Comparison of ENCODE assay signal across 20 cellular contexts in the genomic region with DNA sequence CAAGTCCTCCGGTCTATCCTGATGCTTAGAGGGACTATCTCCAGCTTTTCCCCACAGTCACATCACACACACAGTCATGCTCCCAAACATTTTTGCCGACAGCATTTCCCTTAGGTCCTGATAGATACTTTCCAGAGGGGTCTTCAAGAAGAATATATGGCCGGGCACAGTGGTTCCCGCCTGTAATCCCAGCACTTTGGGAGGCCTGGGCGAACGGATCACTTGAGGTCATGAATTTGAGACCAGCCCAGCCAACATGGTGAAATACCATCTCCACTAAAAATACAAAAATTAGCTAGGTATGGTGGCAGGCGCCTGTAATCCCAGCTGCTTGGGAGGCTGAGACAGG. TPM values are rescaled to one million over a fixed set of nuclear protein-coding genes. Genes with fewer than 3 reads are reported as not detected.
DNase-seq lines count a peak whose midpoint lies in the region; ATAC-seq, FAIRE-seq and TF ChIP-seq lines count a peak whose summit lies in the region.
"Had no signal": no experiment of that assay in that cellular context is flagged by ENCODE, and none has a peak within 500 bp of the region (broad histone marks: within the 10 kb centered on the region; RNA-seq: fewer than 3 reads in every experiment).

No MANE protein-coding gene starts in this region.

- DNase-seq in SK-N-SH, result no peak
- no peak for DNase-seq in astrocyte (ENCODE audit: low read depth)
- DNase-seq in mesendoderm, result no peak
- no peak for DNase-seq in uterus
- no peak for DNase-seq in erythroblast (lab: John Stamatoyannopoulos, UW)
- DNase-seq: activated CD4-positive, CD25-positive, alpha-beta regulatory T cell; DMS79 treated with DMSO at 0.1 percent for 48 hours; NCI-H1417; NCI-H2171 treated with DMSO at 0.1 percent for 48 hours; T-helper 2 cell had no signal

- CTCF ChIA-PET in SK-N-SH (lab: Yijun Ruan, JAX), result interaction anchor here (0.9 to 1.6 kb wide), 2 partner anchors 60 to 63 kb away, joined by 3 to 5 read pairs; no protein-coding TSS in a partner anchor

- no peak for TF ChIP-seq EP300 in SK-N-SH (IDR thresholded peaks at IDR 0.05; ENCODE audit: borderline replicate concordance in 1 of 2, low read depth in 1 of 2, low read length in 1 of 2)

- H2BK120ac ChIP-seq in mesendoderm (ENCODE audit: low read depth, low read length), result no peak overlapping the region

- H3K79me1 ChIP-seq in mesendoderm (ENCODE audit: low read length), result no peaks in the 10 kb centered on the region

- H3K4me1 ChIP-seq in SK-N-SH (ENCODE audit: control insufficient read depth in 1 of 2, insufficient read depth in 2 of 2, low read depth in 1 of 2, low read length in 1 of 2) (peaks cover 0 to 22% of the 10 kb centered on the region in 2 experiments; a peak in 3 of 4 replicates), astrocyte (ENCODE audit: insufficient read depth, low read length) (peaks cover 28% of the 10 kb centered on the region), mesendoderm (ENCODE audit: control insufficient read depth, low read depth, low read length) (peaks cover 2% of the 10 kb centered on the region), uterus (no peaks in the 10 kb centered on the region)

- WGBS in SK-N-SH (ENCODE audit: low lambda C conversion rate), result 13% methylated on average over 7 of the region's 7 CpGs
- no CpG with 5 or more reads among the region's 7 CpGs for WGBS in mesendoderm (ENCODE audit: extremely low coverage, insufficient coverage, low lambda C conversion rate)

- peak overlapping the region; percentile 54 for H3K56ac ChIP-seq in mesendoderm (ENCODE audit: low read length)

- H3K4me3 Mint-ChIP-seq in astrocyte (ENCODE audit: unreplicated experiment), result peak overlapping the region; percentile 72
- H3K4me3 Mint-ChIP-seq: dendritic cell treated with granulocyte-macrophage colony-stimulating factor and Interleukin-4, amounts not matched to agents 40 ng/mL and 50 ng/mL, for 4 days had no signal

- intact Hi-C loops in uterus (cut with DNase I; ENCODE audit: low total_unique reads), result no loop called here

- H4K20me1 ChIP-seq in SK-N-SH (ENCODE audit: insufficient read depth), result no peaks in the 10 kb centered on the region
- H4K20me1 ChIP-seq in astrocyte (ENCODE audit: insufficient read depth, low read length), result no peaks in the 10 kb centered on the region

- H3K36me3 Mint-ChIP-seq in astrocyte (ENCODE audit: low read depth, unreplicated experiment), result no peaks in the 10 kb centered on the region

- no peaks in the 10 kb centered on the region for H3K36me3 ChIP-seq in SK-N-SH (replicated peaks in 1 of 2; ENCODE audit: control insufficient read depth in 1 of 2, insufficient read depth in 2 of 2, low read length in 1 of 2)
- no peaks in the 10 kb centered on the region for H3K36me3 ChIP-seq in astrocyte (ENCODE audit: insufficient read depth, low read length)
- H3K36me3 ChIP-seq in mesendoderm (ENCODE audit: control insufficient read depth, insufficient read depth, low read length), result no peaks in the 10 kb centered on the region
- no peaks in the 10 kb centered on the region for H3K36me3 ChIP-seq in uterus

- H2AFZ ChIP-seq in SK-N-SH (ENCODE audit: low read depth), result peak overlapping the region; percentile 50
- peak overlapping the region; percentile 46 for H2AFZ ChIP-seq in astrocyte (ENCODE audit: low read depth, low read length)

- no peak overlapping the region for H3K23ac ChIP-seq in mesendoderm (ENCODE audit: low read length)

- peaks cover 20% of the 10 kb centered on the region for H3F3A ChIP-seq in SK-N-SH (replicated peaks; ENCODE audit: insufficient read depth)

- no peak overlapping the region for H2AK5ac ChIP-seq in mesendoderm (ENCODE audit: low read length)

- no peak overlapping the region for H2BK15ac ChIP-seq in mesendoderm (replicated peaks; ENCODE audit: low read depth)

- H3K79me2 ChIP-seq in SK-N-SH (ENCODE audit: insufficient read depth) (no peaks in the 10 kb centered on the region), astrocyte (ENCODE audit: insufficient read depth, low read length) (no peaks in the 10 kb centered on the region), mesendoderm (ENCODE audit: control insufficient read depth, insufficient read depth, low read length) (no peaks in the 10 kb centered on the region)

- no peak overlapping the region for H4K8ac ChIP-seq in mesendoderm (ENCODE audit: low read depth, low read length)

- peak overlapping the region; percentile 97 for H3K27ac Mint-ChIP-seq in astrocyte (ENCODE audit: unreplicated experiment)
- H3K27ac Mint-ChIP-seq: dendritic cell treated with granulocyte-macrophage colony-stimulating factor and Interleukin-4, amounts not matched to agents 40 ng/mL and 50 ng/mL, for 4 days had no signal

- peaks cover 32% of the 10 kb centered on the region for H3K4me1 Mint-ChIP-seq in astrocyte (ENCODE audit: low read depth, unreplicated experiment)

- no peaks in the 10 kb centered on the region for H3K9me2 ChIP-seq in SK-N-SH

- no peaks in the 10 kb centered on the region for H3K9me3 Mint-ChIP-seq in astrocyte (ENCODE audit: unreplicated experiment)
- H3K9me3 Mint-ChIP-seq: dendritic cell treated with granulocyte-macrophage colony-stimulating factor and Interleukin-4, amounts not matched to agents 40 ng/mL and 50 ng/mL, for 4 days had no signal

- no peak overlapping the region for H4K5ac ChIP-seq in mesendoderm (ENCODE audit: low read length)

- TF ChIP-seq POLR2A in uterus (IDR thresholded peaks at IDR 0.05) (no peak), erythroblast (IDR thresholded peaks at IDR 0.05; ENCODE audit: low read length) (no peak)

- TF ChIP-seq CTCF in SK-N-SH (IDR thresholded peaks at IDR 0.05), result no peak
- no peak for TF ChIP-seq CTCF in astrocyte (IDR thresholded peaks at IDR 0.05; ENCODE audit: insufficient read depth, low read depth, low read length)
- TF ChIP-seq CTCF in uterus (IDR thresholded peaks at IDR 0.05), result no peak

- H3K4me2 ChIP-seq in SK-N-SH (peak overlapping the region; percentile 70), astrocyte (ENCODE audit: low read length) (peak overlapping the region; percentile 79), mesendoderm (ENCODE audit: low read length) (no peak overlapping the region)

- peak overlapping the region; percentile 15 for H3K18ac ChIP-seq in mesendoderm (ENCODE audit: low read length)

- TF ChIP-seq RAD21 in SK-N-SH (IDR thresholded peaks at IDR 0.05; ENCODE audit: low read length), result no peak

- H3K4me3 ChIP-seq in SK-N-SH (ENCODE audit: low read depth in 2 of 2, low read length in 1 of 2) (peak overlapping the region in 1 of 2 experiments; percentile 17; a peak in 2 of 4 replicates), astrocyte (ENCODE audit: insufficient read depth, low read depth, low read length) (peak overlapping the region; percentile 3), mesendoderm (ENCODE audit: low read length) (no peak overlapping the region), uterus (no peak overlapping the region)
- H3K4me3 ChIP-seq: skin epidermis had no signal

- H3K9me3 ChIP-seq in SK-N-SH (no peaks in the 10 kb centered on the region), astrocyte (ENCODE audit: insufficient read depth, low read depth, low read length) (no peaks in the 10 kb centered on the region), uterus (no peaks in the 10 kb centered on the region)

- H3K27ac ChIP-seq in SK-N-SH (ENCODE audit: low read depth in 2 of 2, low read length in 1 of 2) (peak overlapping the region; percentile 14 to 98; a peak in 3 of 4 replicates), astrocyte (ENCODE audit: low read depth, low read length) (peak overlapping the region; percentile 96), mesendoderm (ENCODE audit: low read depth, low read length) (peak overlapping the region; percentile 82), uterus (peak overlapping the region; percentile 13 to 38)
- H3K27ac ChIP-seq: 22Rv1, C4-2B had no signal

- H3K27me3 Mint-ChIP-seq in astrocyte (ENCODE audit: low read depth, unreplicated experiment), result no peaks in the 10 kb centered on the region

- ATAC-seq in SK-N-SH treated with all-trans-retinoic acid at 6 μM for 48 hours, result no peak
- ATAC-seq in HG02870 (IDR thresholded peaks at IDR 0.05; ENCODE audit: unreplicated experiment), result no peak
- ATAC-seq in HG03108 (IDR thresholded peaks at IDR 0.05; ENCODE audit: unreplicated experiment), result no peak

- H3K27me3 ChIP-seq in SK-N-SH (ENCODE audit: insufficient read depth), result peaks cover 14% of the 10 kb centered on the region; the same call in 1 of the 2 replicates
- H3K27me3 ChIP-seq in astrocyte (ENCODE audit: insufficient read depth, low read length), result no peaks in the 10 kb centered on the region
- H3K27me3 ChIP-seq in mesendoderm (ENCODE audit: insufficient read depth, low read length, poor library complexity), result no peaks in the 10 kb centered on the region
- H3K27me3 ChIP-seq in uterus, result no peaks in the 10 kb centered on the region

- FAIRE-seq in astrocyte (lab: Jason Lieb, UNC), result no peak

- no peak overlapping the region for H2BK5ac ChIP-seq in mesendoderm (ENCODE audit: low read length)

- H3K4ac ChIP-seq in mesendoderm (ENCODE audit: low read depth, low read length), result peak overlapping the region; percentile 2

- H3K9ac ChIP-seq in SK-N-SH, result peak overlapping the region; percentile 54; the same call in 1 of the 2 replicates
- peak overlapping the region; percentile 82 for H3K9ac ChIP-seq in astrocyte (ENCODE audit: low read length)
- H3K9ac ChIP-seq in mesendoderm (ENCODE audit: low read length), result no peak overlapping the region

- POLR2A ChIA-PET in SK-N-SH (lab: Yijun Ruan, JAX), result no interaction called here

TF ChIP-seq in SK-N-SH, 30 proteins besides CTCF, POLR2A, EP300 and RAD21 (continues in another document):
- TF ChIP-seq NFIC (IDR thresholded peaks at IDR 0.05; ENCODE audit: borderline replicate concordance), result peak; percentile 18; the same call in 1 of the 2 replicates

TF ChIP-seq in SK-N-SH treated with all-trans-retinoic acid at 6 μM for 48 hours, 23 proteins besides CTCF, POLR2A, EP300 and RAD21 (continues in another document):
- no peak for TF ChIP-seq BACH2 (CRISPR knock-in tag; IDR thresholded peaks at IDR 0.05; ENCODE audit: borderline replicate concordance)

RNA-seq across cellular contexts. Expression of gene GIP, which starts 4.3 kb away (rescaled TPM):
- 0.29 and 0.64 TPM in 2 replicates for polyA plus RNA-seq in SK-N-SH (2012; rRNA removed)
- 0.34 and 0.58 TPM in 2 replicates for polyA plus RNA-seq in SK-N-SH (2012; cell fraction: cytosol; rRNA removed)
- polyA plus RNA-seq in SK-N-SH (2012; cell fraction: nucleus; rRNA removed), result 0.19 TPM in 1 of 2 replicates, not detected in the other
- total RNA-seq in astrocyte (not detected in 2 replicates), uterus (not detected)
- 0.20 TPM for polyA plus RNA-seq in mesendoderm (2013, experiment 1 of 2)
- polyA plus RNA-seq in mesendoderm (2013, experiment 2 of 2), result 0.35 TPM
- total RNA-seq: mononuclear cell, occipital lobe, RPMI7951 had no signal

RNA-seq across cellular contexts. Expression of gene IGF2BP1, which starts 24.5 kb away (rescaled TPM):
- 0.02 and 0.05 TPM in 2 replicates for polyA plus RNA-seq in SK-N-SH (2012; rRNA removed)
- polyA plus RNA-seq in SK-N-SH (2012; cell fraction: cytosol; rRNA removed), result 0.07 and 0.10 TPM in 2 replicates
- 0.01 and 0.21 TPM in 2 replicates for polyA plus RNA-seq in SK-N-SH (2012; cell fraction: nucleus; rRNA removed)
- total RNA-seq in astrocyte (241 and 260 TPM in 2 replicates), uterus (1 to 10 TPM in 1 of 4 donors, under 1 TPM in 1, not detected in 2; under 0.01 to 1.8 TPM)
- polyA plus RNA-seq in mesendoderm (2013, experiment 1 of 2), result 132 TPM
- 142 TPM for polyA plus RNA-seq in mesendoderm (2013, experiment 2 of 2)

RNA-seq across cellular contexts. Expression of gene SNF8, which starts 28.1 kb away (rescaled TPM):
- polyA plus RNA-seq in SK-N-SH (2012; rRNA removed), result 329 and 358 TPM in 2 replicates
- polyA plus RNA-seq in SK-N-SH (2012; cell fraction: cytosol; rRNA removed), result 283 and 343 TPM in 2 replicates
- 185 and 191 TPM in 2 replicates for polyA plus RNA-seq in SK-N-SH (2012; cell fraction: nucleus; rRNA removed)
- total RNA-seq in astrocyte, result 162 and 168 TPM in 2 replicates
- polyA plus RNA-seq in mesendoderm (2013, experiment 1 of 2), result 115 TPM
- 113 TPM for polyA plus RNA-seq in mesendoderm (2013, experiment 2 of 2)
- 10 to 100 TPM in 3 of 4 donors, 1 to 10 TPM in 1; 6.9 to 64.6 (median 38.4) TPM for total RNA-seq in uterus

Comparison
In these comparisons a context has a peak if more than half of its experiments do, and no peak if none do; other contexts are left out.
1. H3K27ac ChIP-seq: peak in every context shown above with its lines; median percentile 96 in astrocyte; 82 in mesendoderm; 56 in SK-N-SH; 26 in uterus.
2. RNA of gene IGF2BP1, which starts 24.5 kb away (total RNA-seq): 241 to 260 TPM in astrocyte; under 0.01 to 1.8 TPM in uterus; every median in the first group is over 10 times any median in the second.